Comparison of ENCODE assay signal across 9 cellular contexts in genomic region chr21:32712043-32712442, GRCh38. TPM values are rescaled to one million over a fixed set of nuclear protein-coding genes. Genes with fewer than 3 reads are reported as not detected.
DNase-seq lines count a peak whose midpoint lies in the region; ATAC-seq and FAIRE-seq lines count a peak whose summit lies in the region.
"Had no signal": no experiment of that assay in that cellular context is flagged by ENCODE, and none has a peak within 500 bp of the region (broad histone marks: within the 10 kb centered on the region; RNA-seq: fewer than 3 reads in every experiment).

No MANE protein-coding gene starts in this region.

- ATAC-seq in GM19025 (IDR thresholded peaks at IDR 0.05; ENCODE audit: low read depth, unreplicated experiment) = peak; percentile 99
- peak; percentile 91 for ATAC-seq in HG02943 (IDR thresholded peaks at IDR 0.05; ENCODE audit: low read depth, unreplicated experiment)
- ATAC-seq in aorta (ENCODE audit: low FRiP score) = no peak

- intact Hi-C loops in aorta (cut with DNase I) = no loop called here

- FAIRE-seq in frontal cortex (lab: Jason Lieb, UNC) = no peak

- H3K9me3 ChIP-seq in BLaER1 treated with 17β-estradiol and CSF1 and Interleukin-3, amounts not matched to agents 10 nM and 100 nM (replicated peaks in 1 of 11) = peaks cover 0 to 6% (median 0%) of the 10 kb centered on the region in 11 experiments; a peak in 2 of 22 replicates
- H3K9me3 ChIP-seq in effector memory CD4-positive, alpha-beta T cell (ENCODE audit: control insufficient read depth, low read length) = no peaks in the 10 kb centered on the region
- H3K9me3 ChIP-seq in aorta (ENCODE audit: control insufficient read depth, low read length) = no peaks in the 10 kb centered on the region

- peaks cover 0 to 83% (median 4%) of the 10 kb centered on the region in 11 experiments; a peak in 10 of 22 replicates for H4K20me1 ChIP-seq in BLaER1 treated with 17β-estradiol and CSF1 and Interleukin-3, amounts not matched to agents 10 nM and 100 nM

- H3K9ac ChIP-seq in BLaER1 treated with 17β-estradiol and CSF1 and Interleukin-3, amounts not matched to agents 10 nM and 100 nM = peak overlapping the region in 1 of 11 experiments; percentile 53; a peak in 1 of 22 replicates

- DNase-seq in OCI-M1 (lab: John Stamatoyannopoulos, UW) = peak; percentile 30
- DNase-seq in effector memory CD4-positive, alpha-beta T cell = no peak
- no peak for DNase-seq in frontal cortex (ENCODE audit: low spot score in 2 of 2)
- no peak for DNase-seq in AG20443 (ENCODE audit: low spot score)
- no peak for DNase-seq in aorta
- DNase-seq: Kasumi-1 had no signal

- no peaks in the 10 kb centered on the region for H3K27me3 ChIP-seq in BLaER1 treated with 17β-estradiol and CSF1 and Interleukin-3, amounts not matched to agents 10 nM and 100 nM
- no peaks in the 10 kb centered on the region for H3K27me3 ChIP-seq in effector memory CD4-positive, alpha-beta T cell (replicated peaks; ENCODE audit: control insufficient read depth, insufficient read depth, low read length, poor library complexity, severe bottlenecking)
- no peaks in the 10 kb centered on the region for H3K27me3 ChIP-seq in aorta (ENCODE audit: control insufficient read depth in 1 of 2, insufficient read depth in 2 of 2, low read length in 1 of 2)

- no peak overlapping the region for H3K4me3 ChIP-seq in BLaER1 treated with 17β-estradiol and CSF1 and Interleukin-3, amounts not matched to agents 10 nM and 100 nM
- no peak overlapping the region for H3K4me3 ChIP-seq in effector memory CD4-positive, alpha-beta T cell (ENCODE audit: insufficient read depth, low read depth, low read length, poor library complexity, severe bottlenecking)
- H3K4me3 ChIP-seq in aorta (ENCODE audit: low read length in 2 of 2) = no peak overlapping the region

- peaks cover 0 to 32% (median 0%) of the 10 kb centered on the region in 11 experiments; a peak in 6 of 22 replicates for H3K36me3 ChIP-seq in BLaER1 treated with 17β-estradiol and CSF1 and Interleukin-3, amounts not matched to agents 10 nM and 100 nM
- no peaks in the 10 kb centered on the region for H3K36me3 ChIP-seq in effector memory CD4-positive, alpha-beta T cell (ENCODE audit: control insufficient read depth, insufficient read depth, low read length)
- no peaks in the 10 kb centered on the region for H3K36me3 ChIP-seq in aorta (ENCODE audit: control insufficient read depth in 1 of 2, insufficient read depth in 2 of 2, low read length in 1 of 2)

- peak overlapping the region; percentile 26 to 70 (median 49); a peak in 20 of 22 replicates for H3K4me2 ChIP-seq in BLaER1 treated with 17β-estradiol and CSF1 and Interleukin-3, amounts not matched to agents 10 nM and 100 nM

- H3K4me1 ChIP-seq in BLaER1 treated with 17β-estradiol and CSF1 and Interleukin-3, amounts not matched to agents 10 nM and 100 nM = peaks cover 18 to 39% (median 36%) of the 10 kb centered on the region in 10 experiments
- peaks cover 7% of the 10 kb centered on the region for H3K4me1 ChIP-seq in effector memory CD4-positive, alpha-beta T cell (ENCODE audit: control insufficient read depth, insufficient read depth, low read length, poor library complexity, severe bottlenecking)
- H3K4me1 ChIP-seq in aorta (ENCODE audit: control insufficient read depth in 1 of 2, insufficient read depth in 2 of 2, low read length in 2 of 2) = peaks cover 0 to 3% of the 10 kb centered on the region in 2 donors

- no peak overlapping the region for H3K27ac ChIP-seq in BLaER1 treated with 17β-estradiol and CSF1 and Interleukin-3, amounts not matched to agents 10 nM and 100 nM
- no peak overlapping the region for H3K27ac ChIP-seq in effector memory CD4-positive, alpha-beta T cell (ENCODE audit: insufficient read depth, low read length, poor library complexity, severe bottlenecking)
- no peak overlapping the region for H3K27ac ChIP-seq in aorta (ENCODE audit: low read depth in 1 of 2, low read length in 2 of 2)

RNA-seq across cellular contexts. Expression of gene SYNJ1, which starts 15.8 kb away (rescaled TPM):
- total RNA-seq in frontal cortex (13.0 TPM), aorta (10 to 100 TPM; 14.3 to 27.4 TPM)
- 10 to 100 TPM in 1 of 2 donors, 1 to 10 TPM in 1; 8.0 to 13.3 TPM for polyA plus RNA-seq in aorta

RNA-seq across cellular contexts. Expression of gene PAXBP1, which starts 59.5 kb away (rescaled TPM):
- total RNA-seq in frontal cortex (47.7 TPM), aorta (10 to 100 TPM; 31.7 to 47.0 TPM)
- polyA plus RNA-seq in aorta = 10 to 100 TPM in 1 of 2 donors, 1 to 10 TPM in 1; 5.1 to 18.4 TPM
